Comparison of ENCODE assay signal across 14 cellular contexts in genomic region chr19:34236035-34236793, GRCh38. TPM values are rescaled to one million over a fixed set of nuclear protein-coding genes. Genes with fewer than 3 reads are reported as not detected.
DNase-seq lines count a peak whose midpoint lies in the region; ATAC-seq, FAIRE-seq and TF ChIP-seq lines count a peak whose summit lies in the region.
"Had no signal": no experiment of that assay in that cellular context is flagged by ENCODE, and none has a peak within 500 bp of the region (broad histone marks: within the 10 kb centered on the region; RNA-seq: fewer than 3 reads in every experiment).

No MANE protein-coding gene starts in this region.

- no peak overlapping the region for H3K4me2 ChIP-seq in GM23248 (ENCODE audit: unreplicated experiment)
- H3K4me2 ChIP-seq in astrocyte (ENCODE audit: low read length), result no peak overlapping the region
- no peak overlapping the region for H3K4me2 ChIP-seq in HepG2 (ENCODE audit: low read depth, low read length)

- TF ChIP-seq EP300 in HepG2 (IDR thresholded peaks at IDR 0.05; ENCODE audit: low read depth in 2 of 2, low read length in 2 of 2) (no peak), HepG2 (CRISPR knock-in tag; IDR thresholded peaks at IDR 0.05; ENCODE audit: borderline replicate concordance) (no peak), suprapubic skin (IDR thresholded peaks at IDR 0.05) (no peak)

- H3K9me3 ChIP-seq in GM23248 (ENCODE audit: low read depth) (no peaks in the 10 kb centered on the region), astrocyte (ENCODE audit: insufficient read depth, low read depth, low read length) (no peaks in the 10 kb centered on the region), HepG2 (ENCODE audit: low read length) (no peaks in the 10 kb centered on the region), suprapubic skin (no peaks in the 10 kb centered on the region)

- H3K4me3 ChIP-seq in GM23248, result no peak overlapping the region
- no peak overlapping the region for H3K4me3 ChIP-seq in astrocyte (ENCODE audit: insufficient read depth, low read depth, low read length)
- H3K4me3 ChIP-seq in HepG2 (replicated peaks in 1 of 3; ENCODE audit: insufficient read depth in 1 of 3, low read depth in 2 of 3, low read length in 3 of 3), result no peak overlapping the region
- H3K4me3 ChIP-seq in suprapubic skin, result no peak overlapping the region

- TF ChIP-seq POLR2A in HepG2 (IDR thresholded peaks at IDR 0.05; ENCODE audit: insufficient read depth in 1 of 2, low read depth in 2 of 2, low read length in 2 of 2) (no peak), suprapubic skin (IDR thresholded peaks at IDR 0.05) (no peak)

- peaks cover 25% of the 10 kb centered on the region for H3K4me1 Mint-ChIP-seq in astrocyte (ENCODE audit: low read depth, unreplicated experiment)

- WGBS in GM23248 (ENCODE audit: low coverage in 1 of 2, low lambda C conversion rate in 2 of 2, missing lambda C conversion rate in 2 of 2), 2 experiments, result 27 to 29% methylated on average over 15 of the region's 15 CpGs
- WGBS in HepG2 (ENCODE audit: low lambda C conversion rate), result 91% methylated on average over 13 of the region's 15 CpGs
- WGBS in suprapubic skin, result 44% methylated on average over 14 of the region's 15 CpGs

- ATAC-seq in HepG2 (no peak), GM21423 (IDR thresholded peaks at IDR 0.05; ENCODE audit: unreplicated experiment) (no peak)
- ATAC-seq: activated CD4-positive, alpha-beta T cell treated with anti-CD3 and anti-CD28 coated beads for 36 hours; activated T-cell treated with anti-CD3 and anti-CD28 coated beads, Interleukin-2, amount 50 U/mL, for 72 hours had no signal

- peaks cover 33% of the 10 kb centered on the region for H3F3A ChIP-seq in GM23248 (ENCODE audit: insufficient read depth)

- no peak overlapping the region for H3K4me3 Mint-ChIP-seq in astrocyte (ENCODE audit: unreplicated experiment)
- H3K4me3 Mint-ChIP-seq: activated CD4-positive, alpha-beta T cell treated with anti-CD3 and anti-CD28 coated beads for 36 hours; activated T-cell treated with anti-CD3 and anti-CD28 coated beads, Interleukin-2, amount 50 U/mL, for 72 hours; nephron had no signal

- H4K20me1 ChIP-seq in GM23248 (ENCODE audit: insufficient read depth), result no peaks in the 10 kb centered on the region
- H4K20me1 ChIP-seq in astrocyte (ENCODE audit: insufficient read depth, low read length), result peaks cover 19% of the 10 kb centered on the region
- H4K20me1 ChIP-seq in HepG2 (ENCODE audit: insufficient read depth, low read length), result no peaks in the 10 kb centered on the region

- CTCF ChIA-PET in HepG2 (lab: Yijun Ruan, JAX; ENCODE audit: low intra/inter-chr PET ratio, low total read pairs), result no interaction called here

- peak overlapping the region; percentile 27; the same call in 1 of the 2 replicates for H3K27ac ChIP-seq in GM23248
- no peak overlapping the region for H3K27ac ChIP-seq in astrocyte (ENCODE audit: low read depth, low read length)
- H3K27ac ChIP-seq in HepG2 (ENCODE audit: extremely low read length, insufficient read depth, low read length), result no peak overlapping the region
- peak overlapping the region; percentile 60 for H3K27ac ChIP-seq in suprapubic skin

- DNase-seq in GM23248, result peak; percentile 62
- DNase-seq in astrocyte (ENCODE audit: low read depth), result peak; percentile 47
- DNase-seq in HepG2 (ENCODE audit: low spot score), result no peak
- peak in 1 of 2 donors; percentile 71 for DNase-seq in suprapubic skin (ENCODE audit: low spot score in 2 of 2)
- DNase-seq in stimulated activated CD4-positive, alpha-beta T cell treated with anti-CD3 and anti-CD28 coated beads, Interleukin-12 subunit alpha, Interleukin-12 subunit beta, amount 100 ng/mL, for 4 hours, result no peak
- no peak for DNase-seq in activated T-cell treated with anti-CD3 and anti-CD28 coated beads for 4 hours
- DNase-seq in DMS53 (lab: John Stamatoyannopoulos, UW), result no peak
- DNase-seq: activated CD4-positive, alpha-beta T cell treated with anti-CD3 and anti-CD28 coated beads for 36 hours; activated T-cell treated with anti-CD3 and anti-CD28 coated beads, Interleukin-2, amount 50 U/mL, for 72 hours; kidney glomerular epithelial cell; NCI-H1048; NCI-H446 had no signal

- peaks cover 2% of the 10 kb centered on the region for H3K9me3 Mint-ChIP-seq in astrocyte (ENCODE audit: unreplicated experiment)
- H3K9me3 Mint-ChIP-seq: activated T-cell treated with anti-CD3 and anti-CD28 coated beads, Interleukin-2, amount 50 U/mL, for 72 hours; nephron had no signal

- TF ChIP-seq CTCF in astrocyte (IDR thresholded peaks at IDR 0.05; ENCODE audit: insufficient read depth, low read depth, low read length) (no peak), HepG2 (CRISPR knock-in tag; IDR thresholded peaks at IDR 0.05) (no peak), suprapubic skin (IDR thresholded peaks at IDR 0.05) (no peak)

- no peaks in the 10 kb centered on the region for H3K27me3 Mint-ChIP-seq in astrocyte (ENCODE audit: low read depth, unreplicated experiment)
- H3K27me3 Mint-ChIP-seq: activated CD4-positive, alpha-beta T cell treated with anti-CD3 and anti-CD28 coated beads for 36 hours had no signal

- H3K9ac ChIP-seq in GM23248 (0 out of 2 replicates have a peak overlapping the region, but pooled peaks have one; percentile 24), astrocyte (ENCODE audit: low read length) (no peak overlapping the region), HepG2 (ENCODE audit: insufficient read depth, low read depth, low read length) (no peak overlapping the region)

- 0 out of 2 replicates have a peak overlapping the region, but pooled peaks have one; percentile 31 for H2AFZ ChIP-seq in GM23248
- H2AFZ ChIP-seq in astrocyte (ENCODE audit: low read depth, low read length), result no peak overlapping the region
- no peak overlapping the region for H2AFZ ChIP-seq in HepG2 (ENCODE audit: low read length)

- FAIRE-seq in astrocyte (lab: Jason Lieb, UNC) (peak; percentile 13), HepG2 (lab: Jason Lieb, UNC) (no peak)

- no peak overlapping the region for H3K27ac Mint-ChIP-seq in astrocyte (ENCODE audit: unreplicated experiment)
- H3K27ac Mint-ChIP-seq: activated CD4-positive, alpha-beta T cell treated with anti-CD3 and anti-CD28 coated beads for 36 hours; activated T-cell treated with anti-CD3 and anti-CD28 coated beads, Interleukin-2, amount 50 U/mL, for 72 hours; nephron had no signal

- in situ Hi-C loops in GM23248 (cut with MboI), result no loop called here
- in situ Hi-C loops in HepG2 (cut with HindIII; ENCODE audit: extremely low pct_ligation_motif_present, low pct_unique_long_range_greater_than_20kb), result no loop called here

- H3K4me1 ChIP-seq in GM23248 (ENCODE audit: insufficient read depth), result peaks cover 34% of the 10 kb centered on the region
- H3K4me1 ChIP-seq in astrocyte (ENCODE audit: insufficient read depth, low read length), result peaks cover 21% of the 10 kb centered on the region
- H3K4me1 ChIP-seq in HepG2 (ENCODE audit: insufficient read depth, low read length), result peaks cover 12% of the 10 kb centered on the region
- peaks cover 34% of the 10 kb centered on the region for H3K4me1 ChIP-seq in suprapubic skin

- intact Hi-C loops in HepG2 (cut with micrococcal nuclease; ENCODE audit: unreplicated experiment), result no loop called here

- H3K27me3 ChIP-seq in GM23248 (replicated peaks; ENCODE audit: insufficient read depth) (no peaks in the 10 kb centered on the region), astrocyte (ENCODE audit: insufficient read depth, low read length) (no peaks in the 10 kb centered on the region), HepG2 (ENCODE audit: control insufficient read depth in 1 of 2, insufficient read depth in 2 of 2, low read length in 2 of 2) (no peaks in the 10 kb centered on the region), suprapubic skin (no peaks in the 10 kb centered on the region)

- TF ChIP-seq RAD21 in HepG2 (CRISPR knock-in tag; IDR thresholded peaks at IDR 0.05), result no peak

- H3K36me3 ChIP-seq in GM23248 (ENCODE audit: low read depth), result no peaks in the 10 kb centered on the region
- H3K36me3 ChIP-seq in astrocyte (ENCODE audit: insufficient read depth, low read length), result no peaks in the 10 kb centered on the region
- no peaks in the 10 kb centered on the region; a peak in 1 of 5 replicates for H3K36me3 ChIP-seq in HepG2 (replicated peaks in 1 of 2; ENCODE audit: control insufficient read depth in 1 of 2, insufficient read depth in 2 of 2, low read length in 2 of 2)
- no peaks in the 10 kb centered on the region for H3K36me3 ChIP-seq in suprapubic skin

- H3K36me3 Mint-ChIP-seq in astrocyte (ENCODE audit: low read depth, unreplicated experiment), result peaks cover 10% of the 10 kb centered on the region

- POLR2A ChIA-PET in HepG2 (lab: Yijun Ruan, JAX), result no interaction called here

- H3K79me2 ChIP-seq in GM23248 (ENCODE audit: insufficient read depth) (no peaks in the 10 kb centered on the region), astrocyte (ENCODE audit: insufficient read depth, low read length) (peaks cover under 1% of the 10 kb centered on the region), HepG2 (ENCODE audit: insufficient read depth, low read length) (no peaks in the 10 kb centered on the region)

- BruUV-seq in HepG2 (replicated peaks; lab: Mats Ljungman, UMichigan), result TSS peak; percentile 22

- no peaks in the 10 kb centered on the region for H3K9me2 ChIP-seq in GM23248 (ENCODE audit: insufficient read depth)

RNA-seq across cellular contexts. Expression of gene GARRE1, which starts 18.1 kb away (rescaled TPM):
- total RNA-seq in GM23248 (2014; rRNA removed; shearing (Covaris generic)), result 18.0 and 19.0 TPM in 2 replicates
- 10.9 and 12.1 TPM in 2 replicates for polyA plus RNA-seq in GM23248 (2016; fragmentation: Nextera tagmentation; extraction: Ambion mirVana)
- total RNA-seq in astrocyte, result 20.1 and 23.8 TPM in 2 replicates
- 8.0 and 8.2 TPM in 2 replicates for total RNA-seq in HepG2 (2016; rRNA removed; fragmentation: Illumina TruSeq; extraction: Trizol)
- total RNA-seq in HepG2 (2016; cell fraction: cytosol; rRNA removed; fragmentation: Illumina TruSeq; extraction: Trizol; ENCODE audit: low read depth), result 2.1 and 3.3 TPM in 2 replicates
- 8.1 and 8.3 TPM in 2 replicates for total RNA-seq in HepG2 (2016; cell fraction: insoluble cytoplasmic fraction; rRNA removed; fragmentation: Illumina TruSeq; extraction: Trizol)
- 3.8 and 4.8 TPM in 2 replicates for total RNA-seq in HepG2 (2016; cell fraction: membrane; rRNA removed; fragmentation: Illumina TruSeq; extraction: Trizol)
- total RNA-seq in HepG2 (2016; cell fraction: nucleus; rRNA removed; fragmentation: Illumina TruSeq; extraction: Trizol), result 6.5 and 7.9 TPM in 2 replicates
- 11.7 and 11.8 TPM in 2 replicates for polyA plus RNA-seq in HepG2 (2011; rRNA removed)
- polyA plus RNA-seq in HepG2 (2011; cell fraction: cytosol; rRNA removed), result 8.4 and 9.7 TPM in 2 replicates
- 15.3 and 16.2 TPM in 2 replicates for polyA plus RNA-seq in HepG2 (2011; cell fraction: nucleus; rRNA removed)
- polyA plus RNA-seq in HepG2 (2012), result 8.7 and 13.7 TPM in 2 replicates
- polyA plus RNA-seq in HepG2 (2016; cell fraction: cytosol; fragmentation: Illumina TruSeq; extraction: Trizol; ENCODE audit: low read depth), result 0.29 and 0.33 TPM in 2 replicates
- polyA plus RNA-seq in HepG2 (2016; cell fraction: insoluble cytoplasmic fraction; fragmentation: Illumina TruSeq; extraction: Trizol; ENCODE audit: low read depth), result 4.5 and 5.5 TPM in 2 replicates
- 0.94 and 1.1 TPM in 2 replicates for polyA plus RNA-seq in HepG2 (2016; cell fraction: membrane; fragmentation: Illumina TruSeq; extraction: Trizol; ENCODE audit: low read depth)
- polyA plus RNA-seq in HepG2 (2016; cell fraction: nucleus; fragmentation: Illumina TruSeq; extraction: Trizol; ENCODE audit: insufficient read depth, low read depth), result 11.6 and 15.6 TPM in 2 replicates
- 9.7 and 21.6 TPM in 2 replicates for polyA minus RNA-seq in HepG2 (2011; rRNA and poly(A)+ RNA removed; ENCODE audit: low replicate concordance)
- polyA minus RNA-seq in HepG2 (2011; cell fraction: cytosol; rRNA and poly(A)+ RNA removed), result 7.6 and 8.8 TPM in 2 replicates
- 13.0 and 16.4 TPM in 2 replicates for polyA minus RNA-seq in HepG2 (2011; cell fraction: nucleus; rRNA and poly(A)+ RNA removed)
- total RNA-seq in suprapubic skin, result 10 to 100 TPM; 24.3 to 37.3 (median 31.0) TPM

Comparison
In these comparisons a context has a peak if more than half of its experiments do, and no peak if none do; other contexts are left out.
1. DNase-seq: peak in GM23248 (single experiment) and astrocyte (single experiment); none in HepG2 (single experiment), stimulated activated CD4-positive, alpha-beta T cell treated with anti-CD3 and anti-CD28 coated beads, Interleukin-12 subunit alpha, Interleukin-12 subunit beta, amount 100 ng/mL, for 4 hours (single experiment), activated T-cell treated with anti-CD3 and anti-CD28 coated beads for 4 hours (single experiment) and DMS53 (single experiment).
2. H3K27ac ChIP-seq: peak in GM23248 (single experiment) and suprapubic skin (single experiment); none in astrocyte (single experiment) and HepG2 (single experiment).